Comparison of ENCODE assay signal across 8 cellular contexts in genomic region chr6:131951576-131952230, GRCh38. TPM values are rescaled to one million over a fixed set of nuclear protein-coding genes. Genes with fewer than 3 reads are reported as not detected.
DNase-seq lines count a peak whose midpoint lies in the region; ATAC-seq and TF ChIP-seq lines count a peak whose summit lies in the region.

No MANE protein-coding gene starts in this region.

- H3K4me1 ChIP-seq in CD8-positive, alpha-beta memory T cell (ENCODE audit: insufficient read depth, low read length) = no peaks in the 10 kb centered on the region
- H3K4me1 ChIP-seq in SJSA1 (replicated peaks) (peaks cover 64% of the 10 kb centered on the region), prostate gland (replicated peaks) (no peaks in the 10 kb centered on the region)

- POLR2A ChIA-PET in CD8-positive, alpha-beta memory T cell (lab: Charles Lee) = no interaction called here

- no peak overlapping the region for H3K27ac ChIP-seq in CD8-positive, alpha-beta memory T cell (ENCODE audit: low read depth, low read length)
- H3K27ac ChIP-seq in SJSA1 = peak overlapping the region; percentile 90
- H3K27ac ChIP-seq in prostate gland = peak overlapping the region; percentile 77 to 81

- no peaks in the 10 kb centered on the region for H3K36me3 ChIP-seq in CD8-positive, alpha-beta memory T cell (ENCODE audit: insufficient read depth, low read length)
- peaks cover 45% of the 10 kb centered on the region for H3K36me3 ChIP-seq in SJSA1
- H3K36me3 ChIP-seq in prostate gland = no peaks in the 10 kb centered on the region

- ATAC-seq in HG02642 (IDR thresholded peaks at IDR 0.05; ENCODE audit: poor library complexity, unreplicated experiment) = no peak
- ATAC-seq in GM21423 (IDR thresholded peaks at IDR 0.05; ENCODE audit: unreplicated experiment) = no peak
- ATAC-seq in sciatic nerve = no peak

- peak overlapping the region; percentile 37 to 67 (median 54) for H3K4me3 Mint-ChIP-seq in CD8-positive, alpha-beta memory T cell

- no peak for DNase-seq in CD8-positive, alpha-beta memory T cell
- DNase-seq in SJSA1 (ENCODE audit: low read depth in 1 of 2, low spot score in 2 of 2) (no peak), fibroblast of pulmonary artery (ENCODE audit: low read depth) (peak; percentile 49), prostate gland (ENCODE audit: low spot score) (no peak), NCI-H82 (lab: John Stamatoyannopoulos, UW) (no peak), sciatic nerve (ENCODE audit: low spot score) (no peak)

- peaks cover 0 to 1% (median 0%) of the 10 kb centered on the region in 5 donors for H3K9me3 Mint-ChIP-seq in CD8-positive, alpha-beta memory T cell

- no peak overlapping the region for H3K4me3 ChIP-seq in CD8-positive, alpha-beta memory T cell (ENCODE audit: low read length)
- peak overlapping the region; percentile 82; the same call in 1 of the 2 replicates for H3K4me3 ChIP-seq in SJSA1
- H3K4me3 ChIP-seq in fibroblast of pulmonary artery (replicated peaks; ENCODE audit: low read depth, low read length) = peak overlapping the region; percentile 75
- peak overlapping the region in 1 of 2 donors; percentile 51 for H3K4me3 ChIP-seq in prostate gland

- TF ChIP-seq CTCF in fibroblast of pulmonary artery (IDR thresholded peaks at IDR 0.05; ENCODE audit: low read length, missing control alignments) (no peak), prostate gland (IDR thresholded peaks at IDR 0.05) (no peak)

- H3K4me1 Mint-ChIP-seq in CD8-positive, alpha-beta memory T cell = peaks cover 10 to 21% (median 14%) of the 10 kb centered on the region in 3 donors

- H3K27me3 Mint-ChIP-seq in CD8-positive, alpha-beta memory T cell = peaks cover 40 to 72% of the 10 kb centered on the region in 2 donors

- CTCF ChIA-PET in CD8-positive, alpha-beta memory T cell (lab: Charles Lee) = no interaction called here

- no peak for TF ChIP-seq POLR2A in prostate gland (IDR thresholded peaks at IDR 0.05)

- no peaks in the 10 kb centered on the region for H3K36me3 Mint-ChIP-seq in CD8-positive, alpha-beta memory T cell

- intact Hi-C loops in prostate gland (cut with DNase I) (loop anchor here (5.0 to 10.0 kb wide), 4 partner anchors 71 to 211 kb away; no protein-coding TSS in a partner anchor), sciatic nerve (cut with DNase I) (no loop called here)

- H3K9me3 ChIP-seq in CD8-positive, alpha-beta memory T cell (ENCODE audit: low read length) = no peaks in the 10 kb centered on the region
- H3K9me3 ChIP-seq in SJSA1 (replicated peaks) (peaks cover 17% of the 10 kb centered on the region), prostate gland (no peaks in the 10 kb centered on the region)

- peaks cover 21% of the 10 kb centered on the region for H3K27me3 ChIP-seq in CD8-positive, alpha-beta memory T cell (ENCODE audit: insufficient read depth, low read length, poor library complexity, severe bottlenecking)
- H3K27me3 ChIP-seq in SJSA1 (replicated peaks) (peaks cover 22% of the 10 kb centered on the region), prostate gland (replicated peaks; ENCODE audit: insufficient read depth) (no peaks in the 10 kb centered on the region)

- H3K27ac Mint-ChIP-seq in CD8-positive, alpha-beta memory T cell = no peak overlapping the region

- WGBS in prostate gland = 28% methylated on average over 8 of the region's 8 CpGs

RNA-seq across cellular contexts. Expression of gene CCN2, which starts 0.5 kb away (rescaled TPM):
- total RNA-seq in CD8-positive, alpha-beta memory T cell = not detected
- not detected for polyA plus RNA-seq in CD8-positive, alpha-beta memory T cell
- total RNA-seq in SJSA1 (2014; rRNA removed; shearing (Covaris generic)) = 292 and 364 TPM in 2 replicates
- total RNA-seq in prostate gland = 100 to 1,000 TPM in 1 of 2 donors, 10 to 100 TPM in 1; 73.1 to 120 TPM
- total RNA-seq in sciatic nerve = 176 TPM

Comparison
In these comparisons a context has a peak if more than half of its experiments do, and no peak if none do; other contexts are left out.
1. RNA of gene CCN2, which starts 0.5 kb away (total RNA-seq): 292 to 364 TPM in SJSA1, 176 TPM in sciatic nerve (single experiment) and 73.1 to 120 TPM in prostate gland; not detected in CD8-positive, alpha-beta memory T cell; every median in the first group is over 10 times any median in the second.